Comparison of ENCODE assay signal across 27 cellular contexts in the genomic region with DNA sequence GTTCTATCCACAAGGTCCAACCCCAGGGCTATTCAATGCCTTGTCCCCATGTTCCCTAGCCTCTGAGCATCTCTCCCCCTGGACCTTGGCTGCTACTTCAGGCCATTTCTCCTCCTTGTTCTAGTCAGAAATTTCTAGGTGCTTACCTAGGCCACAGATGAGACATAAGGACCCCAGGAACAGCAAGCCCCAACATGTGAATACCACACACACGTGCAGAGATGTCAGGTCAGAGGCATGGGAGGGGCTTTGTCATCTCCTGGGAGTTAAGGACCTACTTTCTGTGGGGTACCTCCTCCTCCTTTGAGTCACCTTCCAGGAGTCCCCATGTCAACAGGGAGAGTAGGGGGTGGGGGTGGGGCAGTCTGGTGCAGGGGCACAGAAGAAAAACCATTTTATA. TPM values are rescaled to one million over a fixed set of nuclear protein-coding genes. Genes with fewer than 3 reads are reported as not detected.
A peak's percentile ranks its signal among the peaks of the same experiment; 100 is the strongest.
DNase-seq lines count a peak whose midpoint lies in the region; ATAC-seq, FAIRE-seq and TF ChIP-seq lines count a peak whose summit lies in the region.
"Had no signal": no experiment of that assay in that cellular context is flagged by ENCODE, and none has a peak within 500 bp of the region (broad histone marks: within the 10 kb centered on the region; RNA-seq: fewer than 3 reads in every experiment).

No MANE protein-coding gene starts in this region.

- no peaks in the 10 kb centered on the region for H3K36me3 ChIP-seq in SJCRH30
- no peaks in the 10 kb centered on the region for H3K36me3 ChIP-seq in neural progenitor cell
- H3K36me3 ChIP-seq: gastroesophageal sphincter, HAP-1, right atrium auricular region, SJSA1 had no signal

- H3K27me3 ChIP-seq in SJCRH30 (no peaks in the 10 kb centered on the region), neural progenitor cell (peaks cover 21% of the 10 kb centered on the region)
- H3K27me3 ChIP-seq: gastroesophageal sphincter, right atrium auricular region, SJSA1 had no signal

- H2AFZ ChIP-seq in neural progenitor cell (replicated peaks): no peak overlapping the region
- H2AFZ ChIP-seq: parathyroid adenoma had no signal

- H3K4me3 ChIP-seq in SJCRH30 (no peak overlapping the region), neural progenitor cell (no peak overlapping the region)
- H3K4me3 ChIP-seq: gastroesophageal sphincter, HAP-1, right atrium auricular region, SJSA1 had no signal

- no peaks in the 10 kb centered on the region for H4K20me1 ChIP-seq in neural progenitor cell (ENCODE audit: low read depth)

- H3K4me3 Mint-ChIP-seq in activated CD4-positive, alpha-beta T cell treated with anti-CD3 and anti-CD28 coated beads, Interleukin-2, amount 10 ng/mL, durations not matched to agents 24 days and 14 days: no peak overlapping the region
- H3K4me3 Mint-ChIP-seq in activated CD4-positive, alpha-beta T cell treated with anti-CD3 and anti-CD28 coated beads, Interleukin-2, amount 10 ng/mL, durations not matched to agents 7 days and 5 days: no peak overlapping the region
- no peak overlapping the region for H3K4me3 Mint-ChIP-seq in neural progenitor cell
- H3K4me3 Mint-ChIP-seq in activated T-cell treated with anti-CD3 and anti-CD28 coated beads, Interleukin-2, amount 50 U/mL, for 72 hours: peak overlapping the region in 1 of 2 donors; percentile 2
- H3K4me3 Mint-ChIP-seq: activated naive CD4-positive, alpha-beta T cell treated with anti-CD3 and anti-CD28 coated beads, Interleukin-2, amount 10 ng/mL, durations not matched to agents 7 days and 5 days; natural killer cell had no signal

- peaks cover 2% of the 10 kb centered on the region for H3K36me3 Mint-ChIP-seq in activated CD4-positive, alpha-beta T cell treated with anti-CD3 and anti-CD28 coated beads, Interleukin-2, amount 10 ng/mL, durations not matched to agents 24 days and 14 days (ENCODE audit: low read depth)
- no peaks in the 10 kb centered on the region for H3K36me3 Mint-ChIP-seq in activated CD4-positive, alpha-beta T cell treated with anti-CD3 and anti-CD28 coated beads, Interleukin-2, amount 10 ng/mL, durations not matched to agents 7 days and 5 days (ENCODE audit: low read depth)
- H3K36me3 Mint-ChIP-seq in neural progenitor cell: no peaks in the 10 kb centered on the region
- H3K36me3 Mint-ChIP-seq in activated T-cell treated with anti-CD3 and anti-CD28 coated beads, Interleukin-2, amount 50 U/mL, for 72 hours (ENCODE audit: insufficient read depth in 2 of 2): peaks cover 0 to 2% of the 10 kb centered on the region in 2 donors
- H3K36me3 Mint-ChIP-seq: activated naive CD4-positive, alpha-beta T cell treated with anti-CD3 and anti-CD28 coated beads, Interleukin-2, amount 10 ng/mL, durations not matched to agents 7 days and 5 days; natural killer cell had no signal

- peak; percentile 75 for FAIRE-seq in GM19239 (lab: Jason Lieb, UNC)
- FAIRE-seq: TTC549 had no signal

- no peaks in the 10 kb centered on the region for H3K79me2 ChIP-seq in neural progenitor cell (ENCODE audit: low read depth)
- H3K79me2 ChIP-seq: parathyroid adenoma had no signal

- H3F3A ChIP-seq in neural progenitor cell (ENCODE audit: low read depth): peaks cover 47% of the 10 kb centered on the region

- no peak overlapping the region for H3K9ac ChIP-seq in neural progenitor cell
- H3K9ac ChIP-seq: parathyroid adenoma had no signal

- ATAC-seq in HG03045 (IDR thresholded peaks at IDR 0.05; ENCODE audit: unreplicated experiment): no peak
- no peak for ATAC-seq in activated T-cell treated with anti-CD3 and anti-CD28 coated beads, Interleukin-2, amount 50 U/mL, for 72 hours (replicated peaks in 1 of 2)
- ATAC-seq: gastroesophageal sphincter, left ventricle myocardium superior, natural killer cell had no signal

- no peaks in the 10 kb centered on the region for H3K9me3 ChIP-seq in SJCRH30 (replicated peaks)
- H3K9me3 ChIP-seq in neural progenitor cell (ENCODE audit: low read depth): no peaks in the 10 kb centered on the region
- H3K9me3 ChIP-seq: gastroesophageal sphincter, HAP-1, right atrium auricular region, SJSA1 had no signal

- DNase-seq in activated CD4-positive, alpha-beta T cell treated with anti-CD3 and anti-CD28 coated beads, Interleukin-2, amount 10 ng/mL, durations not matched to agents 24 days and 14 days: no peak
- DNase-seq in activated CD4-positive, alpha-beta T cell treated with anti-CD3 and anti-CD28 coated beads, Interleukin-2, amount 10 ng/mL, durations not matched to agents 7 days and 5 days: no peak
- DNase-seq in GM19239 (ENCODE audit: insufficient read length, low spot score) (no peak), SJCRH30 (no peak), neural progenitor cell (ENCODE audit: low spot score) (no peak), OCI-M1 (lab: John Stamatoyannopoulos, UW) (no peak)
- DNase-seq in activated T-cell treated with anti-CD3 and anti-CD28 coated beads, Interleukin-2, amount 50 U/mL, for 72 hours: no peak
- DNase-seq: activated CD4-positive, alpha-beta T cell treated with anti-CD3 and anti-CD28 coated beads for 1 hour; activated naive CD4-positive, alpha-beta T cell treated with anti-CD3 and anti-CD28 coated beads, Interleukin-2, amount 10 ng/mL, durations not matched to agents 7 days and 5 days; cortex of kidney; GDM1; KG1; left ventricle myocardium superior; midbrain; natural killer cell; NCI-H226; stimulated activated CD4-positive, alpha-beta T cell treated with anti-CD3 and anti-CD28 coated beads, Interleukin-12 subunit alpha, Interleukin-12 subunit beta, amount 100 ng/mL, for 4 hours; stimulated activated CD4-positive, alpha-beta T cell treated with anti-CD3 and anti-CD28 coated beads, Interleukin-4, amount 100 ng/mL, for 4 hours; stimulated activated naive CD4-positive, alpha-beta T cell treated with Interleukin-2 at 50 U/mL for 16 hours; T-helper 1 cell had no signal

- H3K27me3 Mint-ChIP-seq in activated CD4-positive, alpha-beta T cell treated with anti-CD3 and anti-CD28 coated beads, Interleukin-2, amount 10 ng/mL, durations not matched to agents 24 days and 14 days: peaks cover 19% of the 10 kb centered on the region
- H3K27me3 Mint-ChIP-seq in activated CD4-positive, alpha-beta T cell treated with anti-CD3 and anti-CD28 coated beads, Interleukin-2, amount 10 ng/mL, durations not matched to agents 7 days and 5 days: peaks cover 79% of the 10 kb centered on the region
- H3K27me3 Mint-ChIP-seq in neural progenitor cell (ENCODE audit: insufficient read depth, low read depth): peaks cover 25% of the 10 kb centered on the region
- peaks cover 53% of the 10 kb centered on the region for H3K27me3 Mint-ChIP-seq in activated T-cell treated with anti-CD3 and anti-CD28 coated beads, Interleukin-2, amount 50 U/mL, for 72 hours (ENCODE audit: low read depth)

- H3K4me1 Mint-ChIP-seq in activated CD4-positive, alpha-beta T cell treated with anti-CD3 and anti-CD28 coated beads, Interleukin-2, amount 10 ng/mL, durations not matched to agents 24 days and 14 days: peaks cover 60% of the 10 kb centered on the region
- H3K4me1 Mint-ChIP-seq in activated CD4-positive, alpha-beta T cell treated with anti-CD3 and anti-CD28 coated beads, Interleukin-2, amount 10 ng/mL, durations not matched to agents 7 days and 5 days: peaks cover 37% of the 10 kb centered on the region
- H3K4me1 Mint-ChIP-seq in neural progenitor cell: peaks cover 77% of the 10 kb centered on the region
- peaks cover 86% of the 10 kb centered on the region for H3K4me1 Mint-ChIP-seq in activated T-cell treated with anti-CD3 and anti-CD28 coated beads, Interleukin-2, amount 50 U/mL, for 72 hours (ENCODE audit: low read depth)

- intact Hi-C loops in activated CD4-positive, alpha-beta T cell treated with anti-CD3 and anti-CD28 coated beads, Interleukin-2, amount 10 ng/mL, durations not matched to agents 24 days and 14 days (cut with micrococcal nuclease): loop anchor here (10.0 kb wide), 1 partner anchor 1517 kb away; no protein-coding TSS in a partner anchor

- CTCF ChIA-PET in activated CD4-positive, alpha-beta T cell treated with anti-CD3 and anti-CD28 coated beads, Interleukin-2, amount 10 ng/mL, durations not matched to agents 7 days and 5 days (lab: Charles Lee): interaction anchor here (0.9 to 1.6 kb wide), 4 partner anchors 8 to 171 kb away, joined by 3 to 6 read pairs (median 4); no protein-coding TSS in a partner anchor

- TF ChIP-seq CTCF in neural progenitor cell (IDR thresholded peaks at IDR 0.05): no peak

- POLR2A ChIA-PET in activated CD4-positive, alpha-beta T cell treated with anti-CD3 and anti-CD28 coated beads, Interleukin-2, amount 10 ng/mL, durations not matched to agents 7 days and 5 days (lab: Charles Lee): no interaction called here

- H3K27ac ChIP-seq in SJCRH30 (peak overlapping the region; percentile 88), neural progenitor cell (peak overlapping the region; percentile 19)
- H3K27ac ChIP-seq: gastroesophageal sphincter, parathyroid adenoma, right atrium auricular region, SJSA1 had no signal

- peak overlapping the region; percentile 29 for H3K27ac Mint-ChIP-seq in activated CD4-positive, alpha-beta T cell treated with anti-CD3 and anti-CD28 coated beads, Interleukin-2, amount 10 ng/mL, durations not matched to agents 24 days and 14 days
- no peak overlapping the region for H3K27ac Mint-ChIP-seq in activated CD4-positive, alpha-beta T cell treated with anti-CD3 and anti-CD28 coated beads, Interleukin-2, amount 10 ng/mL, durations not matched to agents 7 days and 5 days
- H3K27ac Mint-ChIP-seq in neural progenitor cell: peak overlapping the region; percentile 37
- H3K27ac Mint-ChIP-seq in activated T-cell treated with anti-CD3 and anti-CD28 coated beads, Interleukin-2, amount 50 U/mL, for 72 hours: no peak overlapping the region
- H3K27ac Mint-ChIP-seq: activated naive CD4-positive, alpha-beta T cell treated with anti-CD3 and anti-CD28 coated beads, Interleukin-2, amount 10 ng/mL, durations not matched to agents 7 days and 5 days; natural killer cell had no signal

- H3K4me2 ChIP-seq in neural progenitor cell: peak overlapping the region; percentile 27

- no peaks in the 10 kb centered on the region for H3K9me3 Mint-ChIP-seq in activated CD4-positive, alpha-beta T cell treated with anti-CD3 and anti-CD28 coated beads, Interleukin-2, amount 10 ng/mL, durations not matched to agents 24 days and 14 days
- H3K9me3 Mint-ChIP-seq in activated CD4-positive, alpha-beta T cell treated with anti-CD3 and anti-CD28 coated beads, Interleukin-2, amount 10 ng/mL, durations not matched to agents 7 days and 5 days: no peaks in the 10 kb centered on the region
- no peaks in the 10 kb centered on the region for H3K9me3 Mint-ChIP-seq in neural progenitor cell
- no peaks in the 10 kb centered on the region for H3K9me3 Mint-ChIP-seq in activated T-cell treated with anti-CD3 and anti-CD28 coated beads, Interleukin-2, amount 50 U/mL, for 72 hours
- H3K9me3 Mint-ChIP-seq: activated naive CD4-positive, alpha-beta T cell treated with anti-CD3 and anti-CD28 coated beads, Interleukin-2, amount 10 ng/mL, durations not matched to agents 7 days and 5 days; natural killer cell had no signal

- H3K4me1 ChIP-seq in SJCRH30: peaks cover 66% of the 10 kb centered on the region
- H3K4me1 ChIP-seq in neural progenitor cell: peaks cover 63% of the 10 kb centered on the region
- H3K4me1 ChIP-seq: parathyroid adenoma had no signal

RNA-seq across cellular contexts. Expression of a gene that starts 7.1 kb away (rescaled TPM):
- 94.3 and 94.7 TPM in 2 replicates for total RNA-seq in activated CD4-positive, alpha-beta T cell treated with anti-CD3 and anti-CD28 coated beads, Interleukin-2, amount 10 ng/mL, durations not matched to agents 24 days and 14 days
- 1 to 10 TPM; 1.9 to 2.0 TPM for total RNA-seq in activated CD4-positive, alpha-beta T cell treated with anti-CD3 and anti-CD28 coated beads, Interleukin-2, amount 10 ng/mL, durations not matched to agents 7 days and 5 days
- 96.7 and 101 TPM in 2 replicates for total RNA-seq in SJCRH30 (2014; rRNA removed; shearing (Covaris generic))
- 12.5 and 16.4 TPM in 2 replicates for total RNA-seq in neural progenitor cell (ENCODE audit: low replicate concordance)
- total RNA-seq in activated T-cell treated with anti-CD3 and anti-CD28 coated beads, Interleukin-2, amount 50 U/mL, for 72 hours: 10 to 100 TPM; 73.3 to 79.4 TPM

RNA-seq across cellular contexts. Expression of a gene that starts 22.3 kb away (rescaled TPM):
- total RNA-seq in activated CD4-positive, alpha-beta T cell treated with anti-CD3 and anti-CD28 coated beads, Interleukin-2, amount 10 ng/mL, durations not matched to agents 24 days and 14 days: 3.4 and 4.8 TPM in 2 replicates
- total RNA-seq in activated CD4-positive, alpha-beta T cell treated with anti-CD3 and anti-CD28 coated beads, Interleukin-2, amount 10 ng/mL, durations not matched to agents 7 days and 5 days: 1 to 10 TPM; 6.7 to 7.3 TPM
- 1.2 and 1.5 TPM in 2 replicates for total RNA-seq in SJCRH30 (2014; rRNA removed; shearing (Covaris generic))
- 3.6 and 6.2 TPM in 2 replicates for total RNA-seq in neural progenitor cell (ENCODE audit: low replicate concordance)
- 1 to 10 TPM; 3.6 to 3.9 TPM for total RNA-seq in activated T-cell treated with anti-CD3 and anti-CD28 coated beads, Interleukin-2, amount 50 U/mL, for 72 hours

Comparison
In these comparisons a context has a peak if more than half of its experiments do, and no peak if none do; other contexts are left out.
1. H3K27ac Mint-ChIP-seq: peak in activated CD4-positive, alpha-beta T cell treated with anti-CD3 and anti-CD28 coated beads, Interleukin-2, amount 10 ng/mL, durations not matched to agents 24 days and 14 days (single experiment) and neural progenitor cell (single experiment); none in activated CD4-positive, alpha-beta T cell treated with anti-CD3 and anti-CD28 coated beads, Interleukin-2, amount 10 ng/mL, durations not matched to agents 7 days and 5 days (single experiment) and activated T-cell treated with anti-CD3 and anti-CD28 coated beads, Interleukin-2, amount 50 U/mL, for 72 hours (single experiment).